ENCODE assay signal across 8 cellular contexts in the genomic region with DNA sequence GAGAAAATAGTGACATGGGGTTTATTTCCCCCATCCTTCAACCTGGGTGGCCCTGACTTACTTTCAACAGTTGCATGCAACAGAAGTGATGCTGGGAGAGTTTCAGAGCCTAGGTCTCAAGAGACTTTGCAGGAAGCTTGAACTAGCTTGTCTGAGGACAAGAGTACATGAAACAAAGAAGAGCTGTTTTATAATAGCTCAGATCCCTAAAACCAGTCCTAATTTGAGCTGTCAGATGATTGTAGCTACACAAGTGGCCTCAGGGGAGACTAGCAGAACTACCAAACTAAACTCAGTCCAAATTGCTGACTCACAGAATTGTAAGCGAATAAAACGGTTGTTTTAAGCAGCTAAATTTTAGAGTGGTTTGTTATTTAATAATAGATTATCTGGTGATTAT. TPM values are rescaled to one million over a fixed set of nuclear protein-coding genes. Genes with fewer than 3 reads are reported as not detected.
DNase-seq lines count a peak whose midpoint lies in the region; ATAC-seq and TF ChIP-seq lines count a peak whose summit lies in the region.

No MANE protein-coding gene starts in this region.

- POLR2A ChIA-PET in CD8-positive, alpha-beta T cell (lab: Charles Lee) = interaction anchor here (0.6 kb wide), 1 partner anchor 14 kb away, joined by 3 read pairs; no protein-coding TSS in a partner anchor

- no peaks in the 10 kb centered on the region for H3K36me3 Mint-ChIP-seq in chondrocyte (ENCODE audit: low read depth)
- peaks cover 20% of the 10 kb centered on the region for H3K36me3 Mint-ChIP-seq in CD8-positive, alpha-beta T cell

- peak overlapping the region; percentile 38 for H3K27ac Mint-ChIP-seq in chondrocyte (ENCODE audit: unreplicated experiment)
- H3K27ac Mint-ChIP-seq in CD8-positive, alpha-beta T cell = no peak overlapping the region

- H3K9me3 ChIP-seq in lower lobe of right lung = no peaks in the 10 kb centered on the region
- no peaks in the 10 kb centered on the region for H3K9me3 ChIP-seq in CD8-positive, alpha-beta T cell (ENCODE audit: low read length)

- no peaks in the 10 kb centered on the region for H3K36me3 ChIP-seq in lower lobe of right lung
- no peaks in the 10 kb centered on the region for H3K36me3 ChIP-seq in CD8-positive, alpha-beta T cell (ENCODE audit: insufficient read depth, low read length)

- H3K4me1 Mint-ChIP-seq in chondrocyte (ENCODE audit: low read depth) = peaks cover 52% of the 10 kb centered on the region
- H3K4me1 Mint-ChIP-seq in CD8-positive, alpha-beta T cell (ENCODE audit: low read depth) = peaks cover 69% of the 10 kb centered on the region

- H3K27me3 Mint-ChIP-seq in chondrocyte (ENCODE audit: low read depth) = no peaks in the 10 kb centered on the region
- H3K27me3 Mint-ChIP-seq in CD8-positive, alpha-beta T cell (ENCODE audit: low read depth) = no peaks in the 10 kb centered on the region

- H3K4me3 ChIP-seq in lower lobe of right lung = no peak overlapping the region
- no peak overlapping the region for H3K4me3 ChIP-seq in CD8-positive, alpha-beta T cell (ENCODE audit: low read depth, low read length)

- H3K4me1 ChIP-seq in lower lobe of right lung = peaks cover 37% of the 10 kb centered on the region
- peaks cover 13% of the 10 kb centered on the region for H3K4me1 ChIP-seq in CD8-positive, alpha-beta T cell (ENCODE audit: insufficient read depth, low read length)

- no peak overlapping the region for H3K4me3 Mint-ChIP-seq in chondrocyte (ENCODE audit: unreplicated experiment)
- no peak overlapping the region for H3K4me3 Mint-ChIP-seq in CD8-positive, alpha-beta T cell

- ATAC-seq in GM19438 (IDR thresholded peaks at IDR 0.05; ENCODE audit: low read depth, unreplicated experiment) = peak; percentile 91
- peak; percentile 96 for ATAC-seq in HG03378 (IDR thresholded peaks at IDR 0.05; ENCODE audit: unreplicated experiment)
- ATAC-seq in lower lobe of right lung = no peak
- no peak for ATAC-seq in CD8-positive, alpha-beta T cell

- TF ChIP-seq CTCF in chondrocyte (IDR thresholded peaks at IDR 0.05) (peak; percentile 13), lower lobe of right lung (IDR thresholded peaks at IDR 0.05) (no peak)
- TF ChIP-seq CTCF in CD8-positive, alpha-beta T cell (IDR thresholded peaks at IDR 0.05) = no peak

- no peaks in the 10 kb centered on the region for H3K9me3 Mint-ChIP-seq in chondrocyte (ENCODE audit: low read depth)
- no peaks in the 10 kb centered on the region for H3K9me3 Mint-ChIP-seq in CD8-positive, alpha-beta T cell

- intact Hi-C loops in lower lobe of right lung (cut with DNase I) = no loop called here
- intact Hi-C loops in CD8-positive, alpha-beta T cell (cut with DNase I, micrococcal nuclease) = no loop called here

- DNase-seq in CD1c-positive myeloid dendritic cell (ENCODE audit: extremely low spot score) (peak; percentile 35), chondrocyte (ENCODE audit: low spot score) (no peak), Ammon's horn (ENCODE audit: low spot score) (no peak), lower lobe of right lung (no peak)
- no peak for DNase-seq in effector CD4-positive, alpha-beta T cell
- no peak for DNase-seq in CD8-positive, alpha-beta T cell

- no peaks in the 10 kb centered on the region for H3K27me3 ChIP-seq in lower lobe of right lung (ENCODE audit: low read depth)
- no peaks in the 10 kb centered on the region for H3K27me3 ChIP-seq in CD8-positive, alpha-beta T cell (ENCODE audit: insufficient read depth, low read length)

- no peak overlapping the region for H3K27ac ChIP-seq in lower lobe of right lung
- H3K27ac ChIP-seq in CD8-positive, alpha-beta T cell (ENCODE audit: low read depth, low read length) = no peak overlapping the region

- CTCF ChIA-PET in CD8-positive, alpha-beta T cell (lab: Charles Lee) = no interaction called here

RNA-seq across cellular contexts. Expression of a gene that starts 17.1 kb away (rescaled TPM):
- 24.7 to 26.8 TPM (median 25.7 TPM) in 3 replicates for total RNA-seq in chondrocyte
- 41.1 TPM for total RNA-seq in lower lobe of right lung
- 10 to 100 TPM; 40.2 to 41.4 TPM for total RNA-seq in CD8-positive, alpha-beta T cell

Comparison
In these comparisons a context has a peak if more than half of its experiments do, and no peak if none do; other contexts are left out.
1. ATAC-seq: peak in GM19438 (single experiment) and HG03378 (single experiment); none in lower lobe of right lung (0 of 2) and CD8-positive, alpha-beta T cell (single experiment).